In the genomic region with DNA sequence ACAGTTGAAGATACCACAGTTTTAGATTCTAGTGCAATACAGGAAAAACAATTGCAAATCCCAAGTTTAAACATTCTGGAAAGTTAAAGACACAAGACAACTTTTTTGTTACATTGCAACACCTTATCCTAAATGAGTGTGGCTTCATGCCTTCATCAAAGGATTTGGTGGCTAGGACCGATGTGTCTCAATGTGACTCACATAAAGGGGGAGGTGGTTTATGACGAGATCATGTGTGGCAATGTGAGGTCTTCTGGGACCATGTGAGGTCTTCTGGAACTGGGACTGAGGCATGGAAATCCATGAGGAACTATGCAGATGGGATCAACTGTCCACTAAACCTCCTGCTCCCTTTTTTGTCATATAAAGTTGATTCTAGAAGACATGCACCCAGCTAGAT, we compare ENCODE assay signal across 16 cellular contexts.
DNase-seq lines count a peak whose midpoint lies in the region; ATAC-seq, FAIRE-seq and TF ChIP-seq lines count a peak whose summit lies in the region.
"Had no signal": no experiment of that assay in that cellular context is flagged by ENCODE, and none has a peak within 500 bp of the region (broad histone marks: within the 10 kb centered on the region; RNA-seq: fewer than 3 reads in every experiment).

No MANE protein-coding gene starts in this region.

- H3K4me1 ChIP-seq in breast epithelium (no peaks in the 10 kb centered on the region), mammary epithelial cell (ENCODE audit: insufficient read depth, low read length) (no peaks in the 10 kb centered on the region), foreskin keratinocyte (no peaks in the 10 kb centered on the region)
- H3K4me1 ChIP-seq: BLaER1, Caco-2, HAP-1 had no signal

- H3K27me3 Mint-ChIP-seq in MCF 10A (ENCODE audit: insufficient read depth, unreplicated experiment): no peaks in the 10 kb centered on the region
- H3K27me3 Mint-ChIP-seq: CD8-positive, alpha-beta memory T cell had no signal

- no peaks in the 10 kb centered on the region for H3K36me3 Mint-ChIP-seq in MCF 10A (ENCODE audit: insufficient read depth, unreplicated experiment)

- no peaks in the 10 kb centered on the region for H4K20me1 ChIP-seq in mammary epithelial cell (ENCODE audit: insufficient read depth, low read length)
- H4K20me1 ChIP-seq: BLaER1 had no signal

- peak; percentile 24 for ATAC-seq in foreskin keratinocyte
- no peak for ATAC-seq in GM21786 (IDR thresholded peaks at IDR 0.05; ENCODE audit: unreplicated experiment)
- ATAC-seq: GM12878 had no signal

- H3K9ac ChIP-seq in mammary epithelial cell (ENCODE audit: insufficient read depth, low read length): no peak overlapping the region
- H3K9ac ChIP-seq: BLaER1 had no signal

- no peak overlapping the region for H2AFZ ChIP-seq in mammary epithelial cell (ENCODE audit: low read depth, low read length)

- 0% methylated on average over 2 of the region's 2 CpGs for WGBS in mammary epithelial cell (ENCODE audit: low coverage, missing lambda C conversion rate)

- no peak overlapping the region for H3K4me2 ChIP-seq in mammary epithelial cell (ENCODE audit: insufficient read depth, low read depth, low read length)
- H3K4me2 ChIP-seq: BLaER1 had no signal

- no peak overlapping the region for H3K4me3 Mint-ChIP-seq in MCF 10A (ENCODE audit: unreplicated experiment)
- H3K4me3 Mint-ChIP-seq: CD8-positive, alpha-beta memory T cell; HFFc6 had no signal

- intact Hi-C loops in MCF 10A (cut with micrococcal nuclease): no loop called here
- intact Hi-C loops in breast epithelium (cut with DNase I; ENCODE audit: low total_unique reads): loop anchor here (2.0 kb wide), 1 partner anchor 29 kb away; no protein-coding TSS in a partner anchor
- intact Hi-C loops in mammary epithelial cell (cut with micrococcal nuclease): no loop called here

- H3K27me3 ChIP-seq in breast epithelium (no peaks in the 10 kb centered on the region), mammary epithelial cell (ENCODE audit: insufficient read depth, low read length) (no peaks in the 10 kb centered on the region), foreskin keratinocyte (no peaks in the 10 kb centered on the region)
- H3K27me3 ChIP-seq: BLaER1 had no signal

- dilution Hi-C loops in mammary epithelial cell (cut with HindIII; ENCODE audit: low sequenced_read_pairs): no loop called here

- no peak overlapping the region for H3K4me3 ChIP-seq in breast epithelium
- no peak overlapping the region for H3K4me3 ChIP-seq in mammary epithelial cell (replicated peaks in 1 of 3; ENCODE audit: insufficient read depth in 1 of 3, low read depth in 2 of 3, low read length in 3 of 3)
- H3K4me3 ChIP-seq: BLaER1, GM12878, HAP-1 had no signal

- no peak for FAIRE-seq in GM12891 (lab: Jason Lieb, UNC)
- FAIRE-seq: GM12878, H1 had no signal

- no peaks in the 10 kb centered on the region for H3K36me3 ChIP-seq in breast epithelium
- no peaks in the 10 kb centered on the region for H3K36me3 ChIP-seq in mammary epithelial cell (ENCODE audit: insufficient read depth, low read length)
- H3K36me3 ChIP-seq: BLaER1, HAP-1 had no signal

- H3K79me2 ChIP-seq in mammary epithelial cell (ENCODE audit: insufficient read depth, low read length): no peaks in the 10 kb centered on the region

- H3K4me1 Mint-ChIP-seq in MCF 10A (ENCODE audit: insufficient read depth, unreplicated experiment): no peaks in the 10 kb centered on the region
- H3K4me1 Mint-ChIP-seq: CD8-positive, alpha-beta memory T cell had no signal

- in situ Hi-C loops in mammary epithelial cell (cut with MboI; ENCODE audit: low sequenced_read_pairs in 2 of 2): no loop called here

- H3K9me3 ChIP-seq in breast epithelium (no peaks in the 10 kb centered on the region), mammary epithelial cell (replicated peaks; ENCODE audit: insufficient read depth, low read length) (no peaks in the 10 kb centered on the region)
- H3K9me3 ChIP-seq: BLaER1, Caco-2, HAP-1 had no signal

- H3K27ac ChIP-seq in breast epithelium: no peak overlapping the region
- no peak overlapping the region for H3K27ac ChIP-seq in mammary epithelial cell (ENCODE audit: insufficient read depth, low read depth, low read length)
- H3K27ac ChIP-seq in foreskin keratinocyte: no peak overlapping the region
- H3K27ac ChIP-seq: 22Rv1, BLaER1 had no signal

- BruUV-seq in MCF 10A (replicated peaks; lab: Mats Ljungman, UMichigan) (no TSS peak), mammary epithelial cell (replicated peaks; lab: Mats Ljungman, UMichigan) (no TSS peak)

- CTCF ChIA-PET in MCF 10A (lab: Yijun Ruan, JAX) (no interaction called here), mammary epithelial cell (lab: Charles Lee; ENCODE audit: low non-redundant PET) (no interaction called here)

- no peak for TF ChIP-seq CTCF in MCF 10A (IDR thresholded peaks at IDR 0.05; ENCODE audit: unreplicated experiment)
- no peak for TF ChIP-seq CTCF in breast epithelium (IDR thresholded peaks at IDR 0.05)
- no peak for TF ChIP-seq CTCF in mammary epithelial cell (conservative IDR thresholded peaks at IDR 0.05 in 1 of 2, IDR thresholded peaks at IDR 0.05 in 1 of 2; ENCODE audit: extremely low read depth in 1 of 2, insufficient read depth in 1 of 2, low read depth in 1 of 2, low read length in 2 of 2)
- no peak for TF ChIP-seq CTCF in foreskin keratinocyte (conservative IDR thresholded peaks at IDR 0.05)

- DNase-seq in MCF 10A (ENCODE audit: unreplicated experiment): peak; percentile 20
- DNase-seq in breast epithelium (ENCODE audit: low spot score in 2 of 2): no peak
- DNase-seq in mammary epithelial cell: peak; percentile 20
- no peak for DNase-seq in foreskin keratinocyte
- no peak for DNase-seq in activated CD4-positive, alpha-beta T cell treated with anti-CD3 and anti-CD28 coated beads for 48 hours
- DNase-seq in GM12891 (ENCODE audit: insufficient read length, low spot score): no peak
- DNase-seq: AML-193; Caco-2; CD8-positive, alpha-beta memory T cell; HFFc6 had no signal

- H3K9me3 Mint-ChIP-seq in MCF 10A (ENCODE audit: unreplicated experiment): no peaks in the 10 kb centered on the region

- no peak for TF ChIP-seq POLR2A in breast epithelium (IDR thresholded peaks at IDR 0.05)
- TF ChIP-seq POLR2A in GM12891 (IDR thresholded peaks at IDR 0.05; ENCODE audit: low read depth, low read length): no peak

- POLR2A ChIA-PET in MCF 10A (lab: Yijun Ruan, JAX): no interaction called here

- H3K27ac Mint-ChIP-seq in MCF 10A (ENCODE audit: low read depth, unreplicated experiment): no peak overlapping the region
- H3K27ac Mint-ChIP-seq: CD8-positive, alpha-beta memory T cell; HFFc6 had no signal

TF ChIP-seq in GM12891, 5 proteins besides CTCF, POLR2A, EP300 and RAD21:
- TF ChIP-seq POU2F2 (IDR thresholded peaks at IDR 0.05; ENCODE audit: low read depth, low read length) (no peak), PAX5 (IDR thresholded peaks at IDR 0.05; ENCODE audit: insufficient read depth, low read length, severe bottlenecking) (no peak), SPI1 (IDR thresholded peaks at IDR 0.05; ENCODE audit: low read depth, low read length) (no peak), TAF1 (IDR thresholded peaks at IDR 0.05; ENCODE audit: low read depth, low read length) (no peak), POLR2AphosphoS5 (IDR thresholded peaks at IDR 0.05; ENCODE audit: low read depth, low read length) (no peak)

Comparison
In these comparisons a context has a peak if more than half of its experiments do, and no peak if none do; other contexts are left out.
1. DNase-seq: peak in MCF 10A (single experiment) and mammary epithelial cell (single experiment); none in breast epithelium (0 of 2), foreskin keratinocyte (0 of 2), activated CD4-positive, alpha-beta T cell treated with anti-CD3 and anti-CD28 coated beads for 48 hours (single experiment) and GM12891 (single experiment).